24 cellular contexts compared by ENCODE assay signal in genomic region chr6:53517021-53517420, GRCh38. TPM values are rescaled to one million over a fixed set of nuclear protein-coding genes. Genes with fewer than 3 reads are reported as not detected.
DNase-seq lines count a peak whose midpoint lies in the region; ATAC-seq and TF ChIP-seq lines count a peak whose summit lies in the region.
"Had no signal": no experiment of that assay in that cellular context is flagged by ENCODE, and none has a peak within 500 bp of the region (broad histone marks: within the 10 kb centered on the region; RNA-seq: fewer than 3 reads in every experiment).

No MANE protein-coding gene starts in this region.

- TF ChIP-seq CTCF in WERI-Rb-1 (IDR thresholded peaks at IDR 0.05; ENCODE audit: low read depth, low read length) (no peak), fibroblast of villous mesenchyme (IDR thresholded peaks at IDR 0.05; ENCODE audit: insufficient read depth, low read depth, low read length) (no peak), GM10266 (IDR thresholded peaks at IDR 0.05; ENCODE audit: control insufficient read depth, insufficient read depth, low read depth, missing control alignments) (no peak)

- H3K27ac Mint-ChIP-seq in activated T-helper 17 cell treated with anti-CD3 and anti-CD28 coated beads, Interleukin-2, amount 50 U/mL, for 72 hours: no peak overlapping the region
- H3K27ac Mint-ChIP-seq: activated B cell treated with CpG ODN at 0.5 μM for 24 hours; activated CD8-positive, alpha-beta T cell treated with anti-CD3 and anti-CD28 coated beads for 36 hours; activated naive CD4-positive, alpha-beta T cell treated with anti-CD3 and anti-CD28 coated beads, Interleukin-2, amount 10 ng/mL, durations not matched to agents 7 days and 5 days had no signal

- ATAC-seq in activated T-helper 17 cell treated with anti-CD3 and anti-CD28 coated beads, Interleukin-2, amount 50 U/mL, for 72 hours (replicated peaks): no peak
- ATAC-seq: activated CD8-positive, alpha-beta T cell treated with anti-CD3 and anti-CD28 coated beads for 36 hours; activated T-cell treated with anti-CD3 and anti-CD28 coated beads, Interleukin-2, amount 50 U/mL, for 4 hours; mucosa of descending colon had no signal

- H3K4me1 Mint-ChIP-seq in activated T-helper 17 cell treated with anti-CD3 and anti-CD28 coated beads, Interleukin-2, amount 50 U/mL, for 72 hours: no peaks in the 10 kb centered on the region
- H3K4me1 Mint-ChIP-seq: activated B cell treated with CpG ODN at 0.5 μM for 24 hours; activated naive CD4-positive, alpha-beta T cell treated with anti-CD3 and anti-CD28 coated beads, Interleukin-2, amount 10 ng/mL, durations not matched to agents 7 days and 5 days had no signal

- H3K4me3 ChIP-seq in WERI-Rb-1 (ENCODE audit: low read depth, low read length) (no peak overlapping the region), fibroblast of villous mesenchyme (ENCODE audit: low read depth, low read length) (no peak overlapping the region)
- H3K4me3 ChIP-seq: coronary artery, mucosa of descending colon, prostate gland, stomach had no signal

- no peak overlapping the region for H3K4me3 Mint-ChIP-seq in activated T-helper 17 cell treated with anti-CD3 and anti-CD28 coated beads, Interleukin-2, amount 50 U/mL, for 72 hours
- H3K4me3 Mint-ChIP-seq: activated B cell treated with CpG ODN at 0.5 μM for 24 hours; activated CD8-positive, alpha-beta T cell treated with anti-CD3 and anti-CD28 coated beads for 36 hours; activated naive CD4-positive, alpha-beta T cell treated with anti-CD3 and anti-CD28 coated beads, Interleukin-2, amount 10 ng/mL, durations not matched to agents 7 days and 5 days; activated T-cell treated with anti-CD3 and anti-CD28 coated beads, Interleukin-2, amount 50 U/mL, for 4 hours; neural crest cell had no signal

- no peaks in the 10 kb centered on the region for H3K27me3 Mint-ChIP-seq in activated T-helper 17 cell treated with anti-CD3 and anti-CD28 coated beads, Interleukin-2, amount 50 U/mL, for 72 hours
- H3K27me3 Mint-ChIP-seq: activated B cell treated with CpG ODN at 0.5 μM for 24 hours; activated CD8-positive, alpha-beta T cell treated with anti-CD3 and anti-CD28 coated beads for 36 hours; activated naive CD4-positive, alpha-beta T cell treated with anti-CD3 and anti-CD28 coated beads, Interleukin-2, amount 10 ng/mL, durations not matched to agents 7 days and 5 days had no signal

- H3K36me3 Mint-ChIP-seq in activated T-helper 17 cell treated with anti-CD3 and anti-CD28 coated beads, Interleukin-2, amount 50 U/mL, for 72 hours (ENCODE audit: low read depth): peaks cover 87% of the 10 kb centered on the region

- H3K36me3 ChIP-seq in WERI-Rb-1: peaks cover 64% of the 10 kb centered on the region
- H3K36me3 ChIP-seq: prostate gland had no signal

- H3K27me3 ChIP-seq in WERI-Rb-1 (ENCODE audit: insufficient read depth, low read depth, severe bottlenecking): no peaks in the 10 kb centered on the region
- H3K27me3 ChIP-seq: stomach had no signal

- H3K9me3 Mint-ChIP-seq in activated T-helper 17 cell treated with anti-CD3 and anti-CD28 coated beads, Interleukin-2, amount 50 U/mL, for 72 hours: no peaks in the 10 kb centered on the region
- H3K9me3 Mint-ChIP-seq: activated B cell treated with CpG ODN at 0.5 μM for 24 hours; activated CD8-positive, alpha-beta T cell treated with anti-CD3 and anti-CD28 coated beads for 36 hours; activated naive CD4-positive, alpha-beta T cell treated with anti-CD3 and anti-CD28 coated beads, Interleukin-2, amount 10 ng/mL, durations not matched to agents 7 days and 5 days; activated T-cell treated with anti-CD3 and anti-CD28 coated beads, Interleukin-2, amount 50 U/mL, for 4 hours; neural crest cell had no signal

- no peak overlapping the region for H3K27ac ChIP-seq in WERI-Rb-1
- H3K27ac ChIP-seq: coronary artery, KMS-11, prostate gland, stomach had no signal

- DNase-seq in A172 (ENCODE audit: low spot score) (peak; percentile 7), H4 (ENCODE audit: low spot score) (peak; percentile 39), WERI-Rb-1 (peak; percentile 31), fibroblast of villous mesenchyme (ENCODE audit: low read depth) (peak; percentile 27), GM10266 (ENCODE audit: extremely low spot score) (no peak), NCI-H1436 (lab: John Stamatoyannopoulos, UW) (no peak), NCI-H1417 treated with DMSO at 0.1 percent for 48 hours (lab: John Stamatoyannopoulos, UW) (no peak)
- DNase-seq: activated B cell treated with CpG ODN at 0.5 μM for 24 hours; activated CD8-positive, alpha-beta T cell treated with anti-CD3 and anti-CD28 coated beads for 36 hours; activated naive CD4-positive, alpha-beta T cell treated with anti-CD3 and anti-CD28 coated beads, Interleukin-2, amount 10 ng/mL, durations not matched to agents 7 days and 5 days; activated T-cell treated with anti-CD3 and anti-CD28 coated beads, Interleukin-2, amount 50 U/mL, for 4 hours; mucosa of descending colon; NCI-H1092 treated with DMSO at 0.1 percent for 48 hours; NCI-H524 treated with DMSO at 0.1 percent for 48 hours; SHP77 treated with DMSO at 0.1 percent for 48 hours; small intestine; stimulated activated CD4-positive, alpha-beta T cell treated with anti-CD3 and anti-CD28 coated beads, Interleukin-2, amount 100 ng/mL, for 48 hours; stomach; T-helper 2 cell had no signal

- H3K9me3 ChIP-seq in WERI-Rb-1 (ENCODE audit: severe bottlenecking): no peaks in the 10 kb centered on the region
- H3K9me3 ChIP-seq: mucosa of descending colon, prostate gland, stomach had no signal

RNA-seq across cellular contexts. Expression of gene GCLC, which starts 27.9 kb away (rescaled TPM):
- total RNA-seq in A172 (2014; rRNA removed; shearing (Covaris generic)): 13.1 and 14.7 TPM in 2 replicates
- total RNA-seq in H4 (2014; rRNA removed; shearing (Covaris generic)): 58.5 and 65.4 TPM in 2 replicates
- total RNA-seq in fibroblast of villous mesenchyme: 25.8 and 36.3 TPM in 2 replicates
- total RNA-seq in activated T-helper 17 cell treated with anti-CD3 and anti-CD28 coated beads, Interleukin-2, amount 50 U/mL, for 72 hours: 10 to 100 TPM; 36.1 to 48.2 TPM

Comparison
In these comparisons a context has a peak if more than half of its experiments do, and no peak if none do; other contexts are left out.
1. DNase-seq: peak in A172 (single experiment), H4 (single experiment), WERI-Rb-1 (single experiment) and fibroblast of villous mesenchyme (single experiment); none in GM10266 (single experiment), NCI-H1436 (single experiment) and NCI-H1417 treated with DMSO at 0.1 percent for 48 hours (single experiment).